Comparison of ENCODE assay signal across 8 cellular contexts in the genomic region with DNA sequence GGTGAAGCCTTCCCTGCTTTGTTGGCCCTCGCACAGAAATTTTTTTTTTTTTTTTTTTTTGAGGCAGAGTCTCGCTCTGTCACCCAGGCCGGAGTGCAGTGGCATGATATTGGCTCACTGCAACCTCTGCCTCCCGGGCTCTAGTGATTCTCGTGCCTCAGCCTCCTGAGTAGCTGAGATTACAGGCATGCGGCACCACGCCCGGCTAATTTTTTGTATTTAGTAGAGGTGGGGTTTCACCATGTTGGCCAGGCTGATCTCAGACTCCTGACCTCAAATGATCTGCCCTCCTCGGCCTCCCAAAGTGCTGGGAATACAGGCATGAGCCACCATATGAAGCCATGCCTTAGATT. TPM values are rescaled to one million over a fixed set of nuclear protein-coding genes. Genes with fewer than 3 reads are reported as not detected.
DNase-seq lines count a peak whose midpoint lies in the region; ATAC-seq, FAIRE-seq and TF ChIP-seq lines count a peak whose summit lies in the region.
"Not testable (repeated sequence)": the region's sequence is repeated elsewhere in the genome, so short reads cannot be mapped to it uniquely, and the experiment has no call there.

No MANE protein-coding gene starts in this region.

- POLR2A ChIA-PET in A549 (lab: Yijun Ruan, JAX); PC-3 (lab: Charles Lee; ENCODE audit: unreplicated experiment): not testable (repeated sequence)

- not testable (repeated sequence) for TF ChIP-seq RAD21 in A549 (conservative IDR thresholded peaks at IDR 0.05 in 1 of 2, IDR thresholded peaks at IDR 0.05 in 1 of 2)

- WGBS in A549 (ENCODE audit: missing lambda C conversion rate), result 96% methylated on average over 8 of the region's 9 CpGs
- 38 to 71% (median 38%) methylated on average over 9 of the region's 9 CpGs for WGBS in small intestine, 3 donors
- 40 to 84% methylated on average over 1 to 9 of the region's 9 CpGs for WGBS in transverse colon (ENCODE audit: low coverage in 1 of 2), 2 donors

- not testable (repeated sequence) for TF ChIP-seq CTCF in A549 (IDR thresholded peaks at IDR 0.05); PC-3 (conservative IDR thresholded peaks at IDR 0.05; ENCODE audit: low read depth, low read length); VCaP (conservative IDR thresholded peaks at IDR 0.05); chondrocyte (IDR thresholded peaks at IDR 0.05); mucosa of descending colon (IDR thresholded peaks at IDR 0.05); transverse colon (IDR thresholded peaks at IDR 0.05)

- H3K27ac ChIP-seq in A549 (peak overlapping the region; percentile 73 to 74; a peak in 4 of 6 replicates), PC-3 (ENCODE audit: low read length) (peak overlapping the region; percentile 75), VCaP (peak overlapping the region; percentile 99), small intestine (ENCODE audit: low read depth in 1 of 2, low read length in 1 of 2) (peak overlapping the region; percentile 73 to 90), transverse colon (peak overlapping the region; percentile 64 to 79 (median 74))

- not testable (repeated sequence) for H3K4me3 Mint-ChIP-seq in chondrocyte (ENCODE audit: unreplicated experiment)

- H3K27me3 Mint-ChIP-seq in chondrocyte (ENCODE audit: low read depth), result not testable (repeated sequence)

- DNase-seq in A549 (ENCODE audit: low read depth in 1 of 2, low spot score in 1 of 2); PC-3; small intestine; transverse colon: not testable (repeated sequence)
- DNase-seq in chondrocyte (ENCODE audit: low spot score), result peak; percentile 42
- DNase-seq in kidney tubule cell (ENCODE audit: low spot score), result peak; percentile 19
- peak in 2 of 3 donors; percentile 24 to 31 for DNase-seq in mucosa of descending colon

- in situ Hi-C loops in transverse colon (cut with MboI; ENCODE audit: low pct_ligation_motif_present in 1 of 4, low pct_unique_long_range_greater_than_20kb in 1 of 4, low sequenced_read_pairs in 3 of 4), result not testable (repeated sequence)

- H3K4me1 Mint-ChIP-seq in chondrocyte (ENCODE audit: low read depth), result peaks cover 11% of the 10 kb centered on the region

- H3K79me2 ChIP-seq in PC-3 (ENCODE audit: low read length), result not testable (repeated sequence)

- H3K9me3 Mint-ChIP-seq in chondrocyte (ENCODE audit: low read depth), result not testable (repeated sequence)

- H3K27ac Mint-ChIP-seq in chondrocyte (ENCODE audit: unreplicated experiment), result not testable (repeated sequence)

- H3K9me2 ChIP-seq in PC-3 (replicated peaks; ENCODE audit: low read length), result not testable (repeated sequence)

- H3K4me2 ChIP-seq in A549 (peak overlapping the region; percentile 63; the same call in 2 of the 3 replicates), PC-3 (ENCODE audit: low read length) (peak overlapping the region; percentile 55; the same call in 1 of the 2 replicates)

- not testable (repeated sequence) for ATAC-seq in A549, PC-3, mucosa of descending colon

- H3K9me3 ChIP-seq in A549; PC-3 (ENCODE audit: low read length); mucosa of descending colon; small intestine (ENCODE audit: control insufficient read depth, low read depth); transverse colon: not testable (repeated sequence)

- not testable (repeated sequence) for TF ChIP-seq EP300 in A549 (IDR thresholded peaks at IDR 0.05); transverse colon (IDR thresholded peaks at IDR 0.05; ENCODE audit: low read depth)

- not testable (repeated sequence) for H2AFZ ChIP-seq in PC-3 (ENCODE audit: low read length)

- intact Hi-C loops in PC-3 (cut with micrococcal nuclease); mucosa of descending colon (cut with DNase I, micrococcal nuclease); transverse colon (cut with DNase I; ENCODE audit: low total_unique reads): not testable (repeated sequence)

- not testable (repeated sequence) for H3K4me3 ChIP-seq in A549; PC-3 (ENCODE audit: low read length); mucosa of descending colon; small intestine (ENCODE audit: low read depth in 1 of 2, low read length in 2 of 2); transverse colon

- not testable (repeated sequence) for H3F3A ChIP-seq in PC-3 (ENCODE audit: low read length, unreplicated experiment)

- not testable (repeated sequence) for H3K27me3 ChIP-seq in PC-3 (ENCODE audit: low read length); small intestine (ENCODE audit: control insufficient read depth in 2 of 2, insufficient read depth in 2 of 2, low read length in 2 of 2); transverse colon

- not testable (repeated sequence) for H3K36me3 Mint-ChIP-seq in chondrocyte (ENCODE audit: low read depth)

- not testable (repeated sequence) for FAIRE-seq in A549 (lab: Jason Lieb, UNC); small intestine (lab: Jason Lieb, UNC)

- CTCF ChIA-PET in A549 (lab: Yijun Ruan, JAX), result interaction anchor here (4.5 kb wide), 1 partner anchor 16 kb away, joined by 15 read pairs; no protein-coding TSS in a partner anchor
- CTCF ChIA-PET in PC-3 (lab: Charles Lee), result not testable (repeated sequence)

- not testable (repeated sequence) for TF ChIP-seq POLR2A in A549 (IDR thresholded peaks at IDR 0.05; ENCODE audit: low read length); transverse colon (IDR thresholded peaks at IDR 0.05)

- not testable (repeated sequence) for H3K9ac ChIP-seq in PC-3 (ENCODE audit: low read length)

- not testable (repeated sequence) for H4K20me1 ChIP-seq in PC-3 (ENCODE audit: low read length)

- BruUV-seq in PC-3 (replicated peaks; lab: Mats Ljungman, UMichigan), result not testable (repeated sequence)

- peaks cover 41% of the 10 kb centered on the region for H3K4me1 ChIP-seq in A549
- peaks cover 74% of the 10 kb centered on the region for H3K4me1 ChIP-seq in PC-3 (ENCODE audit: insufficient read depth, low read length)
- H3K4me1 ChIP-seq in mucosa of descending colon (ENCODE audit: low read depth), result peaks cover 76% of the 10 kb centered on the region
- peaks cover 4 to 54% of the 10 kb centered on the region in 2 donors for H3K4me1 ChIP-seq in small intestine (ENCODE audit: control insufficient read depth in 2 of 2, insufficient read depth in 1 of 2, low read depth in 1 of 2, low read length in 1 of 2)
- peaks cover 40 to 93% (median 61%) of the 10 kb centered on the region in 4 donors for H3K4me1 ChIP-seq in transverse colon

- not testable (repeated sequence) for H3K36me3 ChIP-seq in PC-3 (ENCODE audit: low read depth, low read length); mucosa of descending colon (ENCODE audit: low read depth); small intestine (ENCODE audit: control insufficient read depth in 2 of 2, insufficient read depth in 2 of 2, low read length in 2 of 2); transverse colon

RNA-seq across cellular contexts. Expression of a gene that starts 9.9 kb away (rescaled TPM):
- polyA plus RNA-seq in A549 (2011; rRNA removed) (17.1 and 18.3 TPM in 2 replicates), A549 (2017; fragmentation: RNase III; extraction: RNeasy Plus Mini Kit Qiagen cat#74134 plus additional on column Dnase treatment) (10.1 to 11.0 TPM (median 10.2 TPM) in 3 replicates), small intestine (100 to 1,000 TPM in 1 of 3 donors, 10 to 100 TPM in 2; 28.9 to 150 (median 99.7) TPM)
- 20.7 and 22.9 TPM in 2 replicates for polyA plus RNA-seq in A549 (2012; cell fraction: cytosol; rRNA removed)
- polyA plus RNA-seq in A549 (2012; cell fraction: nucleus; rRNA removed), result 23.1 and 25.8 TPM in 2 replicates
- polyA minus RNA-seq in A549 (2011; rRNA and poly(A)+ RNA removed), result 15.1 and 17.9 TPM in 2 replicates
- total RNA-seq in PC-3 (2014; rRNA removed) (7.8 and 18.7 TPM in 2 replicates), chondrocyte (11.6 to 20.0 TPM (median 17.1 TPM) in 3 replicates), mucosa of descending colon (10 to 100 TPM; 46.8 to 87.9 (median 83.4) TPM), transverse colon (10 to 100 TPM; 43.8 to 78.9 (median 55.9) TPM)

RNA-seq across cellular contexts. Expression of a gene that starts 20.8 kb away (rescaled TPM):
- polyA plus RNA-seq in A549 (2011; rRNA removed), result 31.6 and 33.6 TPM in 2 replicates
- polyA plus RNA-seq in A549 (2012; cell fraction: cytosol; rRNA removed), result 12.1 and 18.0 TPM in 2 replicates
- polyA plus RNA-seq in A549 (2012; cell fraction: nucleus; rRNA removed), result 20.2 and 26.1 TPM in 2 replicates
- polyA plus RNA-seq in A549 (2017; fragmentation: RNase III; extraction: RNeasy Plus Mini Kit Qiagen cat#74134 plus additional on column Dnase treatment), result 15.6 to 18.5 TPM (median 15.8 TPM) in 3 replicates
- 63.0 and 65.3 TPM in 2 replicates for polyA minus RNA-seq in A549 (2011; rRNA and poly(A)+ RNA removed)
- total RNA-seq in PC-3 (2014; rRNA removed), result 21.1 and 24.6 TPM in 2 replicates
- 13.9 to 19.3 TPM (median 14.8 TPM) in 3 replicates for total RNA-seq in chondrocyte
- total RNA-seq in mucosa of descending colon, result 10 to 100 TPM; 14.7 to 18.7 (median 15.2) TPM
- 10 to 100 TPM in 1 of 3 donors, 1 to 10 TPM in 2; 1.3 to 17.2 (median 1.9) TPM for polyA plus RNA-seq in small intestine
- total RNA-seq in transverse colon, result 10 to 100 TPM in 1 of 4 donors, 1 to 10 TPM in 3; 2.2 to 10.3 (median 8.5) TPM
